Comparison of ENCODE assay signal across 14 cellular contexts in genomic region chr18:3983351-3983969, GRCh38.
A peak's percentile ranks its signal among the peaks of the same experiment; 100 is the strongest.
DNase-seq lines count a peak whose midpoint lies in the region; ATAC-seq and TF ChIP-seq lines count a peak whose summit lies in the region.
"Had no signal": no experiment of that assay in that cellular context is flagged by ENCODE, and none has a peak within 500 bp of the region (broad histone marks: within the 10 kb centered on the region; RNA-seq: fewer than 3 reads in every experiment).

No MANE protein-coding gene starts in this region.

- no peaks in the 10 kb centered on the region for H4K20me1 ChIP-seq in PC-3 (ENCODE audit: low read length)

- H3K27me3 Mint-ChIP-seq in activated T-cell treated with anti-CD3 and anti-CD28 coated beads, Interleukin-2, amount 50 U/mL, for 72 hours (ENCODE audit: low read depth) = no peaks in the 10 kb centered on the region
- H3K27me3 Mint-ChIP-seq in natural killer cell treated with Interleukin-12 subunit alpha and Interleukin-12 subunit beta and Interleukin-15 and Interleukin-18, amount 100 ng/mL, for 72 hours = peaks cover 0 to 5% of the 10 kb centered on the region in 2 donors

- no peak overlapping the region for H3K23ac ChIP-seq in neuronal stem cell (ENCODE audit: low read depth, low read length, poor library complexity)

- no peaks in the 10 kb centered on the region for H3K9me2 ChIP-seq in PC-3 (replicated peaks; ENCODE audit: low read length)

- H3K4me3 ChIP-seq in PC-3 (ENCODE audit: low read length) (no peak overlapping the region), neuronal stem cell (ENCODE audit: low read length in 2 of 2) (no peak overlapping the region)
- H3K4me3 ChIP-seq: ascending aorta had no signal

- CTCF ChIA-PET in PC-3 (lab: Charles Lee) = no interaction called here

- H2BK15ac ChIP-seq in neuronal stem cell (ENCODE audit: low read length) = no peak overlapping the region

- peaks cover 2% of the 10 kb centered on the region in 2 donors for H3K36me3 Mint-ChIP-seq in activated T-cell treated with anti-CD3 and anti-CD28 coated beads, Interleukin-2, amount 50 U/mL, for 72 hours (ENCODE audit: insufficient read depth in 2 of 2)
- peaks cover 3% of the 10 kb centered on the region for H3K36me3 Mint-ChIP-seq in natural killer cell treated with Interleukin-12 subunit alpha and Interleukin-12 subunit beta and Interleukin-15 and Interleukin-18, amount 100 ng/mL, for 72 hours

- no peak overlapping the region for H3K4me3 Mint-ChIP-seq in activated T-cell treated with anti-CD3 and anti-CD28 coated beads, Interleukin-2, amount 50 U/mL, for 72 hours
- no peak overlapping the region for H3K4me3 Mint-ChIP-seq in natural killer cell treated with Interleukin-12 subunit alpha and Interleukin-12 subunit beta and Interleukin-15 and Interleukin-18, amount 100 ng/mL, for 72 hours

- peaks cover 19% of the 10 kb centered on the region for H3K4me1 Mint-ChIP-seq in activated T-cell treated with anti-CD3 and anti-CD28 coated beads, Interleukin-2, amount 50 U/mL, for 72 hours (ENCODE audit: low read depth)
- H3K4me1 Mint-ChIP-seq in natural killer cell treated with Interleukin-12 subunit alpha and Interleukin-12 subunit beta and Interleukin-15 and Interleukin-18, amount 100 ng/mL, for 72 hours (ENCODE audit: low read depth in 2 of 2) = peaks cover 4 to 10% of the 10 kb centered on the region in 2 donors

- intact Hi-C loops in PC-3 (cut with micrococcal nuclease) = no loop called here

- 0 out of 2 replicates have a peak, but pooled peaks cover 5% of the 10 kb centered on the region for H3K27me3 ChIP-seq in PC-3 (ENCODE audit: low read length)
- H3K27me3 ChIP-seq in neuronal stem cell (ENCODE audit: control insufficient read depth in 3 of 3, insufficient read depth in 3 of 3, low read depth in 1 of 3, low read length in 3 of 3) = no peaks in the 10 kb centered on the region
- H3K27me3 ChIP-seq: ascending aorta had no signal

- no peaks in the 10 kb centered on the region for H3K36me3 ChIP-seq in PC-3 (ENCODE audit: low read depth, low read length)
- H3K36me3 ChIP-seq in neuronal stem cell (replicated peaks in 1 of 2; ENCODE audit: control insufficient read depth in 2 of 2, insufficient read depth in 2 of 2, low read length in 2 of 2) = no peaks in the 10 kb centered on the region
- H3K36me3 ChIP-seq: ascending aorta, WERI-Rb-1 had no signal

- no peak overlapping the region for H3K14ac ChIP-seq in neuronal stem cell (ENCODE audit: low read length)

- no peak overlapping the region for H2BK12ac ChIP-seq in neuronal stem cell (ENCODE audit: low read length)

- no TSS peak for BruUV-seq in PC-3 (replicated peaks; lab: Mats Ljungman, UMichigan)

- no peaks in the 10 kb centered on the region for H3F3A ChIP-seq in PC-3 (ENCODE audit: low read length, unreplicated experiment)

- H3K79me1 ChIP-seq in neuronal stem cell (ENCODE audit: low read depth, low read length) = no peaks in the 10 kb centered on the region

- H3K9ac ChIP-seq in PC-3 (ENCODE audit: low read length) (no peak overlapping the region), neuronal stem cell (ENCODE audit: low read depth, low read length, poor library complexity) (no peak overlapping the region)

- H2BK120ac ChIP-seq in neuronal stem cell (ENCODE audit: low read depth, low read length) = no peak overlapping the region

- DNase-seq in NCI-H1417 (lab: John Stamatoyannopoulos, UW) = peak in 2 of 3 experiments; percentile 62 to 74
- DNase-seq in NCI-H1417 treated with DMSO at 0.1 percent for 48 hours (lab: John Stamatoyannopoulos, UW) = no peak
- peak; percentile 37 for DNase-seq in PC-3
- peak; percentile 77 for DNase-seq in fibroblast of gingiva (ENCODE audit: low read depth)
- DNase-seq in stromal cell of bone marrow (ENCODE audit: low read depth) = peak; percentile 91
- DNase-seq in activated T-cell treated with anti-CD3 and anti-CD28 coated beads, Interleukin-2, amount 50 U/mL, for 72 hours = no peak
- DNase-seq in neuronal stem cell (ENCODE audit: low spot score) = no peak
- DNase-seq in natural killer cell treated with Interleukin-12 subunit alpha and Interleukin-12 subunit beta and Interleukin-15 and Interleukin-18, amount 100 ng/mL, for 72 hours (ENCODE audit: low spot score) = no peak
- DNase-seq: NCI-H2227 treated with DMSO at 0.1 percent for 48 hours; stimulated activated CD4-positive, alpha-beta T cell treated with anti-CD3 and anti-CD28 coated beads, Interleukin-4, amount 100 ng/mL, for 24 hours; WERI-Rb-1 had no signal

- H2AFZ ChIP-seq in PC-3 (ENCODE audit: low read length) (no peak overlapping the region), neuronal stem cell (ENCODE audit: low read length) (no peak overlapping the region)

- H3K79me2 ChIP-seq in PC-3 (ENCODE audit: low read length) = no peaks in the 10 kb centered on the region

- no peak overlapping the region for H3K27ac ChIP-seq in PC-3 (ENCODE audit: low read length)
- H3K27ac ChIP-seq in neuronal stem cell (replicated peaks; ENCODE audit: low read length) = no peak overlapping the region
- H3K27ac ChIP-seq: 22Rv1, WERI-Rb-1 had no signal

- peaks cover 4 to 9% of the 10 kb centered on the region in 2 donors for H3K9me3 Mint-ChIP-seq in activated T-cell treated with anti-CD3 and anti-CD28 coated beads, Interleukin-2, amount 50 U/mL, for 72 hours
- peaks cover 7% of the 10 kb centered on the region for H3K9me3 Mint-ChIP-seq in natural killer cell treated with Interleukin-12 subunit alpha and Interleukin-12 subunit beta and Interleukin-15 and Interleukin-18, amount 100 ng/mL, for 72 hours

- no peak overlapping the region for H3K4ac ChIP-seq in neuronal stem cell (ENCODE audit: low read length)

- H3K4me2 ChIP-seq in PC-3 (ENCODE audit: low read length) = no peak overlapping the region
- H3K4me2 ChIP-seq in neuronal stem cell (ENCODE audit: insufficient read depth, low read length, poor library complexity, severe bottlenecking) = no peak overlapping the region

- peak; percentile 29; the same call in 1 of the 2 replicates for ATAC-seq in PC-3
- ATAC-seq in activated T-cell treated with anti-CD3 and anti-CD28 coated beads, Interleukin-2, amount 50 U/mL, for 72 hours (replicated peaks in 1 of 2) = no peak
- no peak for ATAC-seq in natural killer cell treated with Interleukin-12 subunit alpha and Interleukin-12 subunit beta and Interleukin-15 and Interleukin-18, amount 100 ng/mL, for 72 hours
- ATAC-seq: Right ventricle myocardium inferior had no signal

- H3K27ac Mint-ChIP-seq in activated T-cell treated with anti-CD3 and anti-CD28 coated beads, Interleukin-2, amount 50 U/mL, for 72 hours = no peak overlapping the region
- H3K27ac Mint-ChIP-seq in natural killer cell treated with Interleukin-12 subunit alpha and Interleukin-12 subunit beta and Interleukin-15 and Interleukin-18, amount 100 ng/mL, for 72 hours = no peak overlapping the region

- no peak overlapping the region for H4K91ac ChIP-seq in neuronal stem cell (ENCODE audit: low read depth, low read length, poor library complexity)

- WGBS in neuronal stem cell (ENCODE audit: extremely low coverage in 2 of 2, insufficient read length in 2 of 2, insufficient replicate concordance in 1 of 2), 2 donors = no CpG with 5 or more reads among the region's 5 CpGs

- H3K9me3 ChIP-seq in PC-3 (ENCODE audit: low read length) = no peaks in the 10 kb centered on the region
- H3K9me3 ChIP-seq in neuronal stem cell (replicated peaks in 1 of 2; ENCODE audit: control insufficient read depth in 2 of 2, insufficient read depth in 1 of 2, low read depth in 1 of 2, low read length in 2 of 2) = peaks cover 0 to under 1% of the 10 kb centered on the region in 2 donors
- H3K9me3 ChIP-seq: ascending aorta had no signal

- no peak overlapping the region for H3K18ac ChIP-seq in neuronal stem cell (ENCODE audit: low read length)

- no peak for TF ChIP-seq CTCF in PC-3 (conservative IDR thresholded peaks at IDR 0.05; ENCODE audit: low read depth, low read length)

- no peaks in the 10 kb centered on the region for H3K4me1 ChIP-seq in PC-3 (ENCODE audit: insufficient read depth, low read length)
- H3K4me1 ChIP-seq in neuronal stem cell (ENCODE audit: control insufficient read depth in 2 of 2, insufficient read depth in 1 of 2, low read depth in 1 of 2, low read length in 2 of 2) = peaks cover 0 to 14% of the 10 kb centered on the region in 2 donors

- H2AK5ac ChIP-seq in neuronal stem cell (ENCODE audit: low read depth, low read length) = no peak overlapping the region

- H4K8ac ChIP-seq in neuronal stem cell (ENCODE audit: low read depth, low read length) = no peak overlapping the region

- POLR2A ChIA-PET in PC-3 (lab: Charles Lee; ENCODE audit: unreplicated experiment) = no interaction called here

- no peak overlapping the region for H2BK5ac ChIP-seq in neuronal stem cell (ENCODE audit: low read length)

Comparison
In these comparisons a context has a peak if more than half of its experiments do, and no peak if none do; other contexts are left out.
1. DNase-seq: peak in NCI-H1417 (2 of 3), PC-3 (single experiment), fibroblast of gingiva (single experiment) and stromal cell of bone marrow (single experiment); none in NCI-H1417 treated with DMSO at 0.1 percent for 48 hours (single experiment), activated T-cell treated with anti-CD3 and anti-CD28 coated beads, Interleukin-2, amount 50 U/mL, for 72 hours (0 of 2), neuronal stem cell (single experiment) and natural killer cell treated with Interleukin-12 subunit alpha and Interleukin-12 subunit beta and Interleukin-15 and Interleukin-18, amount 100 ng/mL, for 72 hours (single experiment).